Comparison of ENCODE assay signal across 2 cellular contexts in genomic region chr2:230869691-230870543, GRCh38.
A peak's percentile ranks its signal among the peaks of the same experiment; 100 is the strongest.
TF ChIP-seq lines count a peak whose summit lies in the region.

No MANE protein-coding gene starts in this region.

TF ChIP-seq in SK-N-SH, 30 proteins besides CTCF, POLR2A, EP300 and RAD21:
- TF ChIP-seq REST (IDR thresholded peaks at IDR 0.05; ENCODE audit: low read depth, low read length): no peak
- TF ChIP-seq CHD2 (IDR thresholded peaks at IDR 0.05; ENCODE audit: low read length, partially characterized antibody): no peak
- TF ChIP-seq TEAD4 (IDR thresholded peaks at IDR 0.05; ENCODE audit: borderline replicate concordance, insufficient read depth): no peak
- TF ChIP-seq USF1 (IDR thresholded peaks at IDR 0.05; ENCODE audit: borderline replicate concordance, low read depth): no peak
- TF ChIP-seq RFX5 (IDR thresholded peaks at IDR 0.05; ENCODE audit: low read length): peak; percentile 31; the same call in 1 of the 2 replicates
- 0 out of 2 replicates have a peak, but pooled peaks have one; percentile 19 for TF ChIP-seq MXI1 (IDR thresholded peaks at IDR 0.05; ENCODE audit: low read depth, low read length)

TF ChIP-seq in WTC11, 78 proteins besides CTCF, POLR2A, EP300 and RAD21 (continued from another document):
- TF ChIP-seq, protein P1, sequence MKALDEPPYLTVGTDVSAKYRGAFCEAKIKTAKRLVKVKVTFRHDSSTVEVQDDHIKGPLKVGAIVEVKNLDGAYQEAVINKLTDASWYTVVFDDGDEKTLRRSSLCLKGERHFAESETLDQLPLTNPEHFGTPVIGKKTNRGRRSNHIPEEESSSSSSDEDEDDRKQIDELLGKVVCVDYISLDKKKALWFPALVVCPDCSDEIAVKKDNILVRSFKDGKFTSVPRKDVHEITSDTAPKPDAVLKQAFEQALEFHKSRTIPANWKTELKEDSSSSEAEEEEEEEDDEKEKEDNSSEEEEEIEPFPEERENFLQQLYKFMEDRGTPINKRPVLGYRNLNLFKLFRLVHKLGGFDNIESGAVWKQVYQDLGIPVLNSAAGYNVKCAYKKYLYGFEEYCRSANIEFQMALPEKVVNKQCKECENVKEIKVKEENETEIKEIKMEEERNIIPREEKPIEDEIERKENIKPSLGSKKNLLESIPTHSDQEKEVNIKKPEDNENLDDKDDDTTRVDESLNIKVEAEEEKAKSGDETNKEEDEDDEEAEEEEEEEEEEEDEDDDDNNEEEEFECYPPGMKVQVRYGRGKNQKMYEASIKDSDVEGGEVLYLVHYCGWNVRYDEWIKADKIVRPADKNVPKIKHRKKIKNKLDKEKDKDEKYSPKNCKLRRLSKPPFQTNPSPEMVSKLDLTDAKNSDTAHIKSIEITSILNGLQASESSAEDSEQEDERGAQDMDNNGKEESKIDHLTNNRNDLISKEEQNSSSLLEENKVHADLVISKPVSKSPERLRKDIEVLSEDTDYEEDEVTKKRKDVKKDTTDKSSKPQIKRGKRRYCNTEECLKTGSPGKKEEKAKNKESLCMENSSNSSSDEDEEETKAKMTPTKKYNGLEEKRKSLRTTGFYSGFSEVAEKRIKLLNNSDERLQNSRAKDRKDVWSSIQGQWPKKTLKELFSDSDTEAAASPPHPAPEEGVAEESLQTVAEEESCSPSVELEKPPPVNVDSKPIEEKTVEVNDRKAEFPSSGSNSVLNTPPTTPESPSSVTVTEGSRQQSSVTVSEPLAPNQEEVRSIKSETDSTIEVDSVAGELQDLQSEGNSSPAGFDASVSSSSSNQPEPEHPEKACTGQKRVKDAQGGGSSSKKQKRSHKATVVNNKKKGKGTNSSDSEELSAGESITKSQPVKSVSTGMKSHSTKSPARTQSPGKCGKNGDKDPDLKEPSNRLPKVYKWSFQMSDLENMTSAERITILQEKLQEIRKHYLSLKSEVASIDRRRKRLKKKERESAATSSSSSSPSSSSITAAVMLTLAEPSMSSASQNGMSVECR (CRISPR knock-in tag; IDR thresholded peaks at IDR 0.05; ENCODE audit: borderline replicate concordance): no peak
- TF ChIP-seq GTF2I (CRISPR knock-in tag; conservative IDR thresholded peaks at IDR 0.05) (no peak), KAT7 (CRISPR knock-in tag; IDR thresholded peaks at IDR 0.05; ENCODE audit: borderline replicate concordance) (no peak)
